In the genomic region with DNA sequence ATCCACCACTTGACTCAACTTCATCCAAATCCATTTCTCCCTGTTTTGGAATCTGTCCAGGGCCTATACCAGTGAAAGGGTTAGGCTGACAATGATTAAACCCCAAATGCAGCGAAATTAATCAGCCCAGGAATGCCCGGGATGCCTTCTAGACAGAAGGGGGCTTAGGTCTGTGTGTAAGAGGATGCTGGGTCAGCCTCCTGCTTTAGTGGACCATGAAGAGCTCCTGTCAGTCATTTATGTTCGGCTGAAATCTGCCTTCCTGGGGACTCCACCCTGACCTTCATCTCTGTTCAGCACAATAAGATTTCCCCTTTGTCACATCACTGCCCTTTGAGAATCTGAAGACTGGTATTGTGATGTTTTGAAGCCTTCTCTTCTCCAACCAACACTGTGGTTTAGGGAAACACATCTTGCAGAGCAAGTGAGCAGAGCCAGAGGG, we compare ENCODE assay signal across 12 cellular contexts.
DNase-seq lines count a peak whose midpoint lies in the region; ATAC-seq and TF ChIP-seq lines count a peak whose summit lies in the region.
"Had no signal": no experiment of that assay in that cellular context is flagged by ENCODE, and none has a peak within 500 bp of the region (broad histone marks: within the 10 kb centered on the region; RNA-seq: fewer than 3 reads in every experiment).

No MANE protein-coding gene starts in this region.

- TF ChIP-seq POLR2A in sigmoid colon (IDR thresholded peaks at IDR 0.05), result no peak

- WGBS in sigmoid colon, 2 donors, result 68 to 78% methylated on average over 3 of the region's 3 CpGs

- no peak overlapping the region for H3K27ac ChIP-seq in sigmoid colon
- H3K27ac ChIP-seq: GM23248 had no signal

- no peak overlapping the region for H3K4me3 ChIP-seq in sigmoid colon
- H3K4me3 ChIP-seq: GM23248 had no signal

- POLR2A ChIA-PET in GM10248 (lab: Yijun Ruan, JAX), result interaction anchor here (0.6 to 1.0 kb wide), 2 partner anchors 19 to 310 kb away, joined by 4 read pairs; no protein-coding TSS in a partner anchor

- no peaks in the 10 kb centered on the region for H3K36me3 ChIP-seq in sigmoid colon

- intact Hi-C loops in sigmoid colon (cut with DNase I), result loop anchor here (5.0 kb wide), 1 partner anchor 398 kb away; the partner anchor contains the start of gene NR3C1

- CTCF ChIA-PET in GM10248 (lab: Yijun Ruan, JAX), result interaction anchor here (0.6 to 4.3 kb wide), 21 partner anchors 10 to 964 kb away, joined by 3 to 24 read pairs (median 5); partner anchors contain the start of gene NR3C1

- no peaks in the 10 kb centered on the region for H3K9me3 ChIP-seq in sigmoid colon

- DNase-seq in kidney tubule cell (ENCODE audit: low spot score) (peak; percentile 97), GM10248 (ENCODE audit: extremely low spot score) (no peak), sigmoid colon (no peak), SKM-1 (lab: John Stamatoyannopoulos, UW; ENCODE audit: unreplicated experiment) (no peak)
- DNase-seq: activated CD4-positive, CD25-positive, alpha-beta regulatory T cell treated with anti-CD3 and anti-CD28 coated beads, Interleukin-2, amount 50 U/mL, for 72 hours; caudate nucleus; GM23248; hippocampal formation had no signal

- no peak for TF ChIP-seq EP300 in sigmoid colon (IDR thresholded peaks at IDR 0.05)

- H3K27me3 ChIP-seq in sigmoid colon, result no peaks in the 10 kb centered on the region

- ATAC-seq in GM18498 (IDR thresholded peaks at IDR 0.05; ENCODE audit: unreplicated experiment) (peak; percentile 28), GM21515 (IDR thresholded peaks at IDR 0.05; ENCODE audit: unreplicated experiment) (peak; percentile 46), HG03571 (IDR thresholded peaks at IDR 0.05; ENCODE audit: unreplicated experiment) (peak; percentile 57), esophagus mucosa (no peak)

- H3K4me1 ChIP-seq in sigmoid colon, result peaks cover 0 to 35% (median 29%) of the 10 kb centered on the region in 4 donors

- TF ChIP-seq CTCF in GM10248 (IDR thresholded peaks at IDR 0.05; ENCODE audit: control extremely low read depth, extremely low read depth, low read depth, missing control alignments), result no peak
- no peak for TF ChIP-seq CTCF in sigmoid colon (IDR thresholded peaks at IDR 0.05)
